In genomic region chr15:73750951-73751350, GRCh38 we compare ENCODE assay signal across 25 cellular contexts. TPM values are rescaled to one million over a fixed set of nuclear protein-coding genes. Genes with fewer than 3 reads are reported as not detected.
A peak's percentile ranks its signal among the peaks of the same experiment; 100 is the strongest.
DNase-seq lines count a peak whose midpoint lies in the region; TF ChIP-seq lines count a peak whose summit lies in the region.
"Had no signal": no experiment of that assay in that cellular context is flagged by ENCODE, and none has a peak within 500 bp of the region (broad histone marks: within the 10 kb centered on the region; RNA-seq: fewer than 3 reads in every experiment).

No MANE protein-coding gene starts in this region.

- H3K4me1 ChIP-seq in NT2/D1 (ENCODE audit: insufficient read depth, insufficient read length), result peaks cover 37% of the 10 kb centered on the region
- peaks cover 36% of the 10 kb centered on the region for H3K4me1 ChIP-seq in suprapubic skin
- no peaks in the 10 kb centered on the region for H3K4me1 ChIP-seq in uterus

- intact Hi-C loops in uterus (cut with DNase I; ENCODE audit: low total_unique reads), result no loop called here

- H3K4me3 ChIP-seq in NT2/D1 (ENCODE audit: insufficient read length, low read depth) (no peak overlapping the region), iPS-18c (ENCODE audit: insufficient read depth, low read depth, low read length) (peak overlapping the region; percentile 67; the same call in 1 of the 2 replicates), suprapubic skin (peak overlapping the region; percentile 72), uterus (no peak overlapping the region)

- no peak for TF ChIP-seq EP300 in suprapubic skin (IDR thresholded peaks at IDR 0.05)

- DNase-seq in NT2/D1 (ENCODE audit: low read depth, low spot score) (no peak), caudate nucleus (lab: John Stamatoyannopoulos, UW) (no peak), suprapubic skin (ENCODE audit: low spot score in 2 of 2) (no peak), pons (ENCODE audit: low spot score) (no peak), uterus (no peak), cerebellum (ENCODE audit: low spot score) (no peak)
- DNase-seq: activated CD4-positive, alpha-beta memory T cell treated with anti-CD3 and anti-CD28 coated beads, Interleukin-2, amount 10 ng/mL, durations not matched to agents 7 days and 5 days; activated CD4-positive, CD25-positive, alpha-beta regulatory T cell treated with anti-CD3 and anti-CD28 coated beads, Interleukin-2, amount 50 U/mL, for 72 hours; activated effector memory CD4-positive, alpha-beta T cell treated with anti-CD3 and anti-CD28 coated beads, Interleukin-2, amount 50 U/mL, for 16 hours; activated naive CD8-positive, alpha-beta T cell treated with anti-CD3 and anti-CD28 coated beads for 36 hours; C1 segment of cervical spinal cord; Calu3; DND-41; KBM-7; left colon; NCI-H1105 treated with DMSO at 0.1 percent for 48 hours; NCI-H1930; NCI-H526 treated with DMSO at 0.1 percent for 48 hours; Peyer's patch; T-helper 1 cell had no signal

- 91% methylated on average over 20 of the region's 20 CpGs for WGBS in suprapubic skin

- peak overlapping the region; percentile 23 for H3K9ac ChIP-seq in NT2/D1 (ENCODE audit: insufficient read length, low read depth)

- no peak for TF ChIP-seq POLR2A in suprapubic skin (IDR thresholded peaks at IDR 0.05)
- no peak for TF ChIP-seq POLR2A in uterus (IDR thresholded peaks at IDR 0.05)

- H3K27ac ChIP-seq in caudate nucleus (ENCODE audit: low read depth, low read length), result peak overlapping the region; percentile 8
- H3K27ac ChIP-seq in suprapubic skin, result no peak overlapping the region
- no peak overlapping the region for H3K27ac ChIP-seq in uterus
- H3K27ac ChIP-seq: ascending aorta, Peyer's patch, upper lobe of left lung had no signal

- H3K36me3 ChIP-seq in NT2/D1 (ENCODE audit: insufficient read depth, insufficient read length, low read length) (peaks cover 23% of the 10 kb centered on the region), suprapubic skin (no peaks in the 10 kb centered on the region), uterus (no peaks in the 10 kb centered on the region)
- H3K36me3 ChIP-seq: ascending aorta, Peyer's patch, upper lobe of left lung had no signal

- TF ChIP-seq CTCF in suprapubic skin (IDR thresholded peaks at IDR 0.05), result no peak
- no peak for TF ChIP-seq CTCF in uterus (IDR thresholded peaks at IDR 0.05)

- H3K27me3 ChIP-seq in NT2/D1 (ENCODE audit: insufficient read depth, insufficient read length), result no peaks in the 10 kb centered on the region
- H3K27me3 ChIP-seq in suprapubic skin, result peaks cover 14% of the 10 kb centered on the region
- no peaks in the 10 kb centered on the region for H3K27me3 ChIP-seq in uterus
- H3K27me3 ChIP-seq: ascending aorta had no signal

- H3K9me3 ChIP-seq in NT2/D1 (ENCODE audit: insufficient read depth, low read length) (no peaks in the 10 kb centered on the region), iPS-18c (ENCODE audit: control insufficient read depth, insufficient read depth, low read length) (no peaks in the 10 kb centered on the region), suprapubic skin (no peaks in the 10 kb centered on the region), uterus (no peaks in the 10 kb centered on the region)
- H3K9me3 ChIP-seq: ascending aorta, Peyer's patch, upper lobe of left lung had no signal

RNA-seq across cellular contexts. Expression of gene INSYN1, which starts 2.2 kb away (rescaled TPM):
- total RNA-seq in suprapubic skin (10 to 100 TPM; 22.7 to 70.1 (median 45.7) TPM), uterus (10 to 100 TPM in 2 of 4 donors, 1 to 10 TPM in 1, under 1 TPM in 1; 0.77 to 13.5 (median 6.9) TPM), cerebellum (22.9 TPM)
- total RNA-seq: activated CD4-positive, alpha-beta memory T cell treated with anti-CD3 and anti-CD28 coated beads, Interleukin-2, amount 10 ng/mL, durations not matched to agents 7 days and 5 days; activated naive CD8-positive, alpha-beta T cell treated with anti-CD3 and anti-CD28 coated beads for 36 hours; Calu3; HT-29; MCF 10A had no signal

Comparison
In these comparisons a context has a peak if more than half of its experiments do, and no peak if none do; other contexts are left out.
1. H3K4me3 ChIP-seq: peak in iPS-18c (single experiment) and suprapubic skin (single experiment); none in NT2/D1 (single experiment) and uterus (0 of 2).